Comparison of ENCODE assay signal across 9 cellular contexts in the genomic region with DNA sequence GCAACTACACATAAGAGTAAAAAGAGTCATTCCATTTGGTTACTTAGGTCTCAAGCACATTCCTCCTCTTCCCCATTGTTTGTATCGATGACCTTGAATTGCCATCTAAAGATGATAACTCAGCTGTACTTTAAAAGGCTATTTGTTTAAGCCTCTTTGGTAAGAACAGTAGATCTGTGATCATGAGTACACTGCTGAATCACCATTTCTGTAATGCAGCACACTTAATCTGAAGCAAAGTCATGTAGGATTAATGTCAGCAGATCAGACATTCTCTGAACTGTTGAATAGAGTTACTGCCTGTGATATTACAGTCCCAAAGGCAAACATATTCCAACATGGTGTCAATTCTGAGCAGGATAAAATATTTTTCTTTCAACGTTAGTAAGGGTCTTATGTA.
"Had no signal": no experiment of that assay in that cellular context is flagged by ENCODE, and none has a peak within 500 bp of the region (broad histone marks: within the 10 kb centered on the region; RNA-seq: fewer than 3 reads in every experiment).

No MANE protein-coding gene starts in this region.

- H3K4me2 ChIP-seq: GM23338 had no signal

- H3K27ac ChIP-seq: HL-60 had no signal

- H2AFZ ChIP-seq: GM23338 had no signal

- ATAC-seq: GM23338, K562 had no signal

- FAIRE-seq: H1, H54, K562 had no signal

- DNase-seq: H9, HCEC 1CT, IMR-90, KG1 had no signal

- H3K4me3 ChIP-seq: GM23338, K562 had no signal
